15 cellular contexts compared by ENCODE assay signal in genomic region chr22:38192475-38192863, GRCh38.
"Had no signal": no experiment of that assay in that cellular context is flagged by ENCODE, and none has a peak within 500 bp of the region (broad histone marks: within the 10 kb centered on the region; RNA-seq: fewer than 3 reads in every experiment).

No MANE protein-coding gene starts in this region.

- H3K9me3 Mint-ChIP-seq: activated naive CD8-positive, alpha-beta T cell treated with anti-CD3 and anti-CD28 coated beads, Interleukin-2, amount 10 ng/mL, durations not matched to agents 7 days and 5 days; activated T-helper 1 cell treated with anti-CD3 and anti-CD28 coated beads, Interleukin-12 subunit alpha, Interleukin-12 subunit beta, Interleukin-2, Interleukin-4 antibody, amounts not matched to agents 30 ng/mL and 10 ng/mL and 1 ng/mL, durations not matched to agents 14 hours and 24 hours and 36 hours; nephron; stimulated activated effector memory CD8-positive, alpha-beta T cell treated with anti-CD3 and anti-CD28 coated beads, Interleukin-12 subunit alpha, Interleukin-12 subunit beta, amount 100 ng/mL, for 72 hours had no signal

- H3K27ac Mint-ChIP-seq: activated naive CD8-positive, alpha-beta T cell treated with anti-CD3 and anti-CD28 coated beads, Interleukin-2, amount 10 ng/mL, durations not matched to agents 7 days and 5 days; memory B cell; stimulated activated effector memory CD8-positive, alpha-beta T cell treated with anti-CD3 and anti-CD28 coated beads, Interleukin-12 subunit alpha, Interleukin-12 subunit beta, amount 100 ng/mL, for 72 hours had no signal

- H3K4me3 Mint-ChIP-seq: activated naive CD8-positive, alpha-beta T cell treated with anti-CD3 and anti-CD28 coated beads, Interleukin-2, amount 10 ng/mL, durations not matched to agents 7 days and 5 days; activated T-helper 1 cell treated with anti-CD3 and anti-CD28 coated beads, Interleukin-12 subunit alpha, Interleukin-12 subunit beta, Interleukin-2, Interleukin-4 antibody, amounts not matched to agents 30 ng/mL and 10 ng/mL and 1 ng/mL, durations not matched to agents 14 hours and 24 hours and 36 hours; memory B cell; stimulated activated effector memory CD8-positive, alpha-beta T cell treated with anti-CD3 and anti-CD28 coated beads, Interleukin-12 subunit alpha, Interleukin-12 subunit beta, amount 100 ng/mL, for 72 hours had no signal

- DNase-seq: activated CD4-positive, alpha-beta T cell treated with anti-CD3 and anti-CD28 coated beads, Interleukin-2, amount 50 U/mL, for 1 hour; activated naive CD4-positive, alpha-beta T cell; activated naive CD8-positive, alpha-beta T cell treated with anti-CD3 and anti-CD28 coated beads, Interleukin-2, amount 10 ng/mL, durations not matched to agents 7 days and 5 days; anterior cingulate cortex; left ventricle myocardium superior; ovary; stimulated activated CD4-positive, alpha-beta T cell treated with anti-CD3 and anti-CD28 coated beads, Interleukin-12 subunit alpha, Interleukin-12 subunit beta, amount 100 ng/mL, for 4 hours; stimulated activated CD4-positive, alpha-beta T cell treated with anti-CD3 and anti-CD28 coated beads, Interleukin-2, amount 100 ng/mL, for 24 hours; T-helper 9 cell; tibial artery had no signal

- H3K36me3 Mint-ChIP-seq: activated naive CD8-positive, alpha-beta T cell treated with anti-CD3 and anti-CD28 coated beads, Interleukin-2, amount 10 ng/mL, durations not matched to agents 7 days and 5 days; stimulated activated effector memory CD8-positive, alpha-beta T cell treated with anti-CD3 and anti-CD28 coated beads, Interleukin-12 subunit alpha, Interleukin-12 subunit beta, amount 100 ng/mL, for 72 hours had no signal

- ATAC-seq: activated CD4-positive, CD25-positive, alpha-beta regulatory T cell treated with anti-CD3 and anti-CD28 coated beads, Interleukin-2, amount 50 U/mL, for 24 hours; left ventricle myocardium superior had no signal
